In the genomic region with DNA sequence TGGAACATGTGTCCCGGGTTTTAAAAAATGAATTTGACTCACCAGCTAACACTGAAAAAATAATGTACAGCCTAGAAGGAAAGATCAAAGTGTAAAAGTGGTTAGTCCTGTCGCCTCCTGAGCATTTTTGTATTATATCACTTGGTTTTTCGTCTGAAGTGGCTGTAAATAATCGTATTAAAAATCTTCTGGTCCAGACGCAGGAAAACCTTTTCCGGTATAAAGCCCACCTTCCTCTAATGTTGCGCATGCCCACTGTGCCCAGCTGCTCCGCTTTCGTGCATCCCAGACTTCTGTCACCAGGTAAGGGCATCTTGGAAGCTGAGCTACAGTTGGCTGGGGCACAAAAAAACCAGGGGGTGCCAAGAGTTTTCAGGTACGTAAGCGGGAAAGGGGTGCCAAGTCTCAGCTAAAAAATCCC, we compare ENCODE assay signal across 8 cellular contexts. TPM values are rescaled to one million over a fixed set of nuclear protein-coding genes. Genes with fewer than 3 reads are reported as not detected.
A peak's percentile ranks its signal among the peaks of the same experiment; 100 is the strongest.
DNase-seq lines count a peak whose midpoint lies in the region; ATAC-seq and TF ChIP-seq lines count a peak whose summit lies in the region.

No MANE protein-coding gene starts in this region.

- H3K4me1 ChIP-seq in PC-3 (ENCODE audit: insufficient read depth, low read length) (peaks cover 16% of the 10 kb centered on the region), hepatocyte (ENCODE audit: insufficient read depth) (peaks cover 11% of the 10 kb centered on the region), psoas muscle (peaks cover 23% of the 10 kb centered on the region)

- POLR2A ChIA-PET in PC-3 (lab: Charles Lee; ENCODE audit: unreplicated experiment), result interaction anchor here (0.6 kb wide), 1 partner anchor 235 kb away, joined by 7 read pairs; no protein-coding TSS in a partner anchor

- TF ChIP-seq CTCF in PC-3 (conservative IDR thresholded peaks at IDR 0.05; ENCODE audit: low read depth, low read length) (no peak), astrocyte of the spinal cord (IDR thresholded peaks at IDR 0.05; ENCODE audit: low read depth, low read length) (no peak), hepatocyte (IDR thresholded peaks at IDR 0.05; ENCODE audit: poor library complexity) (no peak), psoas muscle (IDR thresholded peaks at IDR 0.05) (no peak)

- no peaks in the 10 kb centered on the region for H3K9me2 ChIP-seq in PC-3 (replicated peaks; ENCODE audit: low read length)
- no peaks in the 10 kb centered on the region for H3K9me2 ChIP-seq in hepatocyte (replicated peaks; ENCODE audit: insufficient read depth)

- H3K4me2 ChIP-seq in PC-3 (ENCODE audit: low read length), result peak overlapping the region; percentile 94
- H3K4me2 ChIP-seq in hepatocyte, result peak overlapping the region; percentile 74

- BruUV-seq in PC-3 (replicated peaks; lab: Mats Ljungman, UMichigan), result no TSS peak

- H3K79me2 ChIP-seq in PC-3 (ENCODE audit: low read length) (peaks cover 32% of the 10 kb centered on the region), hepatocyte (peaks cover 37% of the 10 kb centered on the region)

- CTCF ChIA-PET in PC-3 (lab: Charles Lee), result no interaction called here

- H3K9ac ChIP-seq in PC-3 (ENCODE audit: low read length), result peak overlapping the region; percentile 97

- peak overlapping the region; percentile 90 for H3K27ac ChIP-seq in PC-3 (ENCODE audit: low read length)
- H3K27ac ChIP-seq in hepatocyte, result peak overlapping the region; percentile 99
- H3K27ac ChIP-seq in psoas muscle, result peak overlapping the region; percentile 98

- in situ Hi-C loops in astrocyte of the spinal cord (cut with HindIII; ENCODE audit: low sequenced_read_pairs), result no loop called here

- WGBS in hepatocyte (ENCODE audit: low lambda C conversion rate, missing lambda C conversion rate), result 1% methylated on average over 11 of the region's 11 CpGs
- WGBS in psoas muscle, 3 donors, result 0 to 1% (median 1%) methylated on average over 11 of the region's 11 CpGs

- H3F3A ChIP-seq in PC-3 (ENCODE audit: low read length, unreplicated experiment), result no peaks in the 10 kb centered on the region

- no peaks in the 10 kb centered on the region for H4K20me1 ChIP-seq in PC-3 (ENCODE audit: low read length)
- peaks cover 6% of the 10 kb centered on the region for H4K20me1 ChIP-seq in hepatocyte (ENCODE audit: insufficient read depth, poor library complexity, severe bottlenecking)

- H3K27me3 ChIP-seq in PC-3 (ENCODE audit: low read length) (no peaks in the 10 kb centered on the region), hepatocyte (no peaks in the 10 kb centered on the region), psoas muscle (ENCODE audit: insufficient read depth in 3 of 3, low read length in 2 of 3) (no peaks in the 10 kb centered on the region)

- H3K9me3 ChIP-seq in PC-3 (ENCODE audit: low read length) (no peaks in the 10 kb centered on the region), hepatocyte (ENCODE audit: low read depth) (no peaks in the 10 kb centered on the region), psoas muscle (no peaks in the 10 kb centered on the region)

- H2AFZ ChIP-seq in PC-3 (ENCODE audit: low read length) (peak overlapping the region; percentile 85), hepatocyte (peak overlapping the region; percentile 79)

- intact Hi-C loops in PC-3 (cut with micrococcal nuclease) (loop anchor here (5.0 kb wide), 3 partner anchors 40 to 1675 kb away; a partner anchor contains a TSS), psoas muscle (cut with DNase I) (no loop called here)

- DNase-seq in GM03348 (ENCODE audit: low spot score) (peak; percentile 71), H4 (ENCODE audit: low spot score) (peak; percentile 89), LHCN-M2 (ENCODE audit: low read depth) (peak; percentile 71), PC-3 (peak; percentile 80), astrocyte of the spinal cord (ENCODE audit: low read depth, low spot score) (peak; percentile 88), hepatocyte (ENCODE audit: low spot score) (peak; percentile 90), psoas muscle (peak in 1 of 2 donors; percentile 69)
- DNase-seq in activated effector memory CD4-positive, alpha-beta T cell treated with anti-CD3 and anti-CD28 coated beads, Interleukin-2, amount 50 U/mL, for 16 hours, result no peak

- H3K36me3 ChIP-seq in PC-3 (ENCODE audit: low read depth, low read length) (peaks cover 23% of the 10 kb centered on the region; the same call in 1 of the 2 replicates), hepatocyte (replicated peaks; ENCODE audit: insufficient read depth, low read depth) (no peaks in the 10 kb centered on the region), psoas muscle (ENCODE audit: insufficient read depth in 1 of 2, low read depth in 1 of 2) (peaks cover 0 to 35% of the 10 kb centered on the region in 2 donors)

- ATAC-seq in PC-3, result peak; percentile 52
- ATAC-seq in psoas muscle, result peak; percentile 73 to 76 (median 74)

- H3K4me3 ChIP-seq in PC-3 (ENCODE audit: low read length) (peak overlapping the region; percentile 96), astrocyte of the spinal cord (ENCODE audit: low read depth, low read length) (peak overlapping the region; percentile 100), hepatocyte (peak overlapping the region; percentile 66), psoas muscle (peak overlapping the region; percentile 83)

RNA-seq across cellular contexts. Expression of a gene that starts 0.7 kb away (rescaled TPM):
- 18.7 and 19.5 TPM in 2 replicates for total RNA-seq in H4 (2014; rRNA removed; shearing (Covaris generic))
- total RNA-seq in LHCN-M2 (2014; rRNA removed) (13.9 and 14.4 TPM in 2 replicates), PC-3 (2014; rRNA removed) (7.4 and 12.9 TPM in 2 replicates), hepatocyte (19.7 and 23.4 TPM in 2 replicates), psoas muscle (10 to 100 TPM; 13.5 to 16.8 (median 15.8) TPM)
- polyA plus RNA-seq in LHCN-M2 (2012), result 6.5 TPM
- polyA plus RNA-seq in hepatocyte (6.8 and 9.0 TPM in 2 replicates), psoas muscle (10 to 100 TPM; 10.1 to 16.8 (median 10.5) TPM)

RNA-seq across cellular contexts. Expression of a gene that starts 3.2 kb away (rescaled TPM):
- total RNA-seq in H4 (2014; rRNA removed; shearing (Covaris generic)), result not detected in 2 replicates
- 6.1 and 6.5 TPM in 2 replicates for total RNA-seq in LHCN-M2 (2014; rRNA removed)
- polyA plus RNA-seq in LHCN-M2 (2012), result 2.9 TPM
- total RNA-seq in PC-3 (2014; rRNA removed), result 2.6 and 4.1 TPM in 2 replicates
- total RNA-seq in hepatocyte, result 8.3 and 8.7 TPM in 2 replicates
- 6.9 and 7.3 TPM in 2 replicates for polyA plus RNA-seq in hepatocyte
- total RNA-seq in psoas muscle, result under 1 TPM; 0.74 to 0.81 (median 0.74) TPM
- polyA plus RNA-seq in psoas muscle, result 1 to 10 TPM in 2 of 3 donors, under 1 TPM in 1; 0.63 to 3.0 (median 1.5) TPM

RNA-seq across cellular contexts. Expression of a gene that starts 7.7 kb away (rescaled TPM):
- total RNA-seq in H4 (2014; rRNA removed; shearing (Covaris generic)), result 20.2 and 68.1 TPM in 2 replicates
- 434 and 471 TPM in 2 replicates for total RNA-seq in LHCN-M2 (2014; rRNA removed)
- 0.27 TPM for polyA plus RNA-seq in LHCN-M2 (2012)
- 544 and 737 TPM in 2 replicates for total RNA-seq in PC-3 (2014; rRNA removed)
- total RNA-seq in hepatocyte, result 216 and 475 TPM in 2 replicates
- 0.49 and 2.0 TPM in 2 replicates for polyA plus RNA-seq in hepatocyte
- total RNA-seq in psoas muscle, result 1 to 10 TPM in 2 of 4 donors, under 1 TPM in 1, not detected in 1; 0.75 to 4.8 (median 1.5) TPM
- under 1 TPM in 2 of 3 donors, not detected in 1; 0.23 to 0.31 TPM for polyA plus RNA-seq in psoas muscle

RNA-seq across cellular contexts. Expression of a gene that starts 40.1 kb away (rescaled TPM):
- not detected in 2 replicates for total RNA-seq in H4 (2014; rRNA removed; shearing (Covaris generic))
- not detected in 2 replicates for total RNA-seq in LHCN-M2 (2014; rRNA removed)
- not detected for polyA plus RNA-seq in LHCN-M2 (2012)
- 0.52 TPM in 1 of 2 replicates, not detected in the other for total RNA-seq in PC-3 (2014; rRNA removed)
- total RNA-seq in hepatocyte, result not detected in 2 replicates
- polyA plus RNA-seq in hepatocyte, result not detected in 2 replicates
- not detected for total RNA-seq in psoas muscle
- under 1 TPM in 1 of 3 donors, not detected in 2; 0.01 TPM for polyA plus RNA-seq in psoas muscle

RNA-seq across cellular contexts. Expression of a gene that starts 40.2 kb away (rescaled TPM):
- 0.35 and 0.43 TPM in 2 replicates for total RNA-seq in H4 (2014; rRNA removed; shearing (Covaris generic))
- 5.4 TPM in 2 replicates for total RNA-seq in LHCN-M2 (2014; rRNA removed)
- polyA plus RNA-seq in LHCN-M2 (2012), result 0.87 TPM
- total RNA-seq in PC-3 (2014; rRNA removed), result 1.8 and 3.8 TPM in 2 replicates
- total RNA-seq in hepatocyte, result 0.97 and 1.0 TPM in 2 replicates
- 0.50 TPM in 1 of 2 replicates, not detected in the other for polyA plus RNA-seq in hepatocyte
- under 1 TPM; 0.26 to 0.69 (median 0.49) TPM for total RNA-seq in psoas muscle
- polyA plus RNA-seq in psoas muscle, result 1 to 10 TPM in 1 of 3 donors, under 1 TPM in 2; 0.23 to 1.7 (median 0.26) TPM
